ENCODE assay signal across 8 cellular contexts in the genomic region with DNA sequence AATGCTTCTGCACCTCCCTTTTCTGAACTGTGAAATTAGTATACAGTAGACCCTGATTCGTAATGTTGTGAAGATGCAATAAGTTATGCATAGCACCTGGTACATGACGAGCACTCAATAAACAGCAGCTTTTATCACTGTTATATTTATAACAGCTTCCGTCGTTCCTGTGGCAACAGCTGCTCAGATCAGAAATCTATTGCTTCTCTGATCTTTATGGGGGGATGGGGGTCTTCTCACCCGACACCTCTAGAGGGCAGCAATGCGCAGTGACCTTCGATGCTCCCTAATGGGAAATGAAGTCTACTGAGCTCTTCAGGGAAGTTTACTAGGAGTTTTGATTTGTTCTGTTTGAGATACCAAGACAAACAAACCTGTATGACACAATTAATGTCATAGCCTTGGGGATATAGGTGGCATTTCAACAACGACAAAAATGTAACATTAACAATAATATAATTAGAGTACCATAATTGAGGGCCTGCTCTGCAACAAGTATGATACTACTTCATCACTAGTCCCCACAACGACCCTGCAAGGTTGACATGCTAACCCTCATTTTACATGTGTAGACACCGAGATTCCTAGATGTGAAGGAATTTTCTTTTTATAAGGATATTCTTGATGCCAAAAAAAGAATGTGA.
DNase-seq lines count a peak whose midpoint lies in the region; ATAC-seq lines count a peak whose summit lies in the region.

No MANE protein-coding gene starts in this region.

- CTCF ChIA-PET in activated naive CD4-positive, alpha-beta T cell treated with anti-CD3 and anti-CD28 coated beads for 36 hours (lab: Charles Lee): interaction anchor here (0.6 to 2.8 kb wide), 28 partner anchors 9 to 404 kb away, joined by 3 to 21 read pairs (median 4); a partner anchor contains a TSS

- in situ Hi-C loops in SK-MEL-5 (cut with HindIII; ENCODE audit: low pct_unique_long_range_greater_than_20kb, low sequenced_read_pairs): no loop called here

- no peaks in the 10 kb centered on the region for H3K27me3 ChIP-seq in right cardiac atrium (ENCODE audit: control insufficient read depth, insufficient read depth)

- H3K4me3 ChIP-seq in right cardiac atrium (ENCODE audit: low read length): no peak overlapping the region

- H3K27ac ChIP-seq in right cardiac atrium (ENCODE audit: low read length): no peak overlapping the region

- peaks cover 5% of the 10 kb centered on the region for H3K4me1 Mint-ChIP-seq in activated naive CD4-positive, alpha-beta T cell treated with anti-CD3 and anti-CD28 coated beads for 36 hours (ENCODE audit: low read depth)

- H3K27me3 Mint-ChIP-seq in activated naive CD4-positive, alpha-beta T cell treated with anti-CD3 and anti-CD28 coated beads for 36 hours (ENCODE audit: low read depth): no peaks in the 10 kb centered on the region

- H3K9me3 Mint-ChIP-seq in activated naive CD4-positive, alpha-beta T cell treated with anti-CD3 and anti-CD28 coated beads for 36 hours: no peaks in the 10 kb centered on the region

- no peaks in the 10 kb centered on the region for H3K36me3 Mint-ChIP-seq in activated naive CD4-positive, alpha-beta T cell treated with anti-CD3 and anti-CD28 coated beads for 36 hours (ENCODE audit: low read depth)

- intact Hi-C loops in activated naive CD4-positive, alpha-beta T cell treated with anti-CD3 and anti-CD28 coated beads for 36 hours (cut with micrococcal nuclease): loop anchor here (1.0 to 5.0 kb wide), 6 partner anchors 116 to 566 kb away; no protein-coding TSS in a partner anchor
- intact Hi-C loops in right cardiac atrium (cut with DNase I): loop anchor here in 1 of 4 donors (10.0 kb wide), 1 partner anchor 294 kb away; a partner anchor contains a TSS

- H3K27ac Mint-ChIP-seq in activated naive CD4-positive, alpha-beta T cell treated with anti-CD3 and anti-CD28 coated beads for 36 hours: no peak overlapping the region

- ATAC-seq in HG02981 (IDR thresholded peaks at IDR 0.05; ENCODE audit: unreplicated experiment): peak; percentile 78
- peak; percentile 64 to 70 for ATAC-seq in right cardiac atrium
- ATAC-seq in HG02571 (IDR thresholded peaks at IDR 0.05; ENCODE audit: unreplicated experiment): no peak

- no peak overlapping the region for H3K4me3 Mint-ChIP-seq in activated naive CD4-positive, alpha-beta T cell treated with anti-CD3 and anti-CD28 coated beads for 36 hours

- no peaks in the 10 kb centered on the region for H3K9me3 ChIP-seq in right cardiac atrium (ENCODE audit: control insufficient read depth, low read length)

- H3K4me1 ChIP-seq in right cardiac atrium (ENCODE audit: control insufficient read depth, insufficient read depth, low read length): no peaks in the 10 kb centered on the region

- DNase-seq in DMS153 treated with DMSO at 0.1 percent for 48 hours (lab: John Stamatoyannopoulos, UW; ENCODE audit: unreplicated experiment): peak; percentile 0
- DNase-seq in DMS153 (lab: John Stamatoyannopoulos, UW): no peak
- DNase-seq in SK-MEL-5 (ENCODE audit: low read depth, low spot score): peak; percentile 71
- DNase-seq in activated naive CD4-positive, alpha-beta T cell treated with anti-CD3 and anti-CD28 coated beads for 36 hours: peak; percentile 86
- peak; percentile 47 to 72 (median 72) for DNase-seq in right cardiac atrium
- peak; percentile 9 to 40 for DNase-seq in stimulated activated CD4-positive, alpha-beta T cell treated with anti-CD3 and anti-CD28 coated beads, Interleukin-1b, Interleukin-23, amount 100 ng/mL, for 1 hour (ENCODE audit: low read depth in 2 of 2)

- 27% methylated on average over 10 of the region's 10 CpGs for WGBS in right cardiac atrium
